Comparison of ENCODE assay signal across 13 cellular contexts in the genomic region with DNA sequence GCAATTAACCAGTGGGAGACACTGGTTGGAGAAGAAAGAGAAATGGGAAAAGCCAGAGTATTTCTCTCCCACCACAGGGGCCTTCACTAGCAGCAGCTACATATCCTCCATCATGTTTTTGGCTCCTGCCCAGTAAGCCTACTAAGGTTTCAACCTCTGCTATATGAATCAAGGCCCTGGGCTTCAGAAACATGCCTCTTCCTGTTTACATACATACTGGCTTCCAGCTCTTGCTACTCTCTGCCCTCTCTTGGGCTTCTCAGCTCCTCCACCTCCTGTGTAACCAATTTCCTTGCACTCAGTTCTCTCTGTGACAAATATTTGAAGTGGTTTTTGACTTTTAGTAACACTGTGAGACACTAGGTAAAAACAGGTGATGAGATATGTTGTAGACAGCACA.
DNase-seq lines count a peak whose midpoint lies in the region; ATAC-seq and TF ChIP-seq lines count a peak whose summit lies in the region.
"Had no signal": no experiment of that assay in that cellular context is flagged by ENCODE, and none has a peak within 500 bp of the region (broad histone marks: within the 10 kb centered on the region; RNA-seq: fewer than 3 reads in every experiment).

No MANE protein-coding gene starts in this region.

- ATAC-seq in activated naive CD8-positive, alpha-beta T cell treated with anti-CD3 and anti-CD28 coated beads, Interleukin-2, amount 50 U/mL, for 24 hours, result peak; percentile 49
- peak; percentile 60 for ATAC-seq in stimulated activated naive CD8-positive, alpha-beta T cell treated with anti-CD3 and anti-CD28 coated beads, Interleukin-15, amount 100 ng/mL, for 72 hours
- no peak for ATAC-seq in HG03039 (IDR thresholded peaks at IDR 0.05; ENCODE audit: unreplicated experiment)
- ATAC-seq in PC-3, result no peak
- ATAC-seq: mucosa of descending colon had no signal

- H3K4me3 Mint-ChIP-seq in activated naive CD8-positive, alpha-beta T cell treated with anti-CD3 and anti-CD28 coated beads, Interleukin-2, amount 50 U/mL, for 24 hours, result no peak overlapping the region
- no peak overlapping the region for H3K4me3 Mint-ChIP-seq in activated naive CD8-positive, alpha-beta T cell treated with anti-CD3 and anti-CD28 coated beads for 36 hours
- no peak overlapping the region for H3K4me3 Mint-ChIP-seq in stimulated activated naive CD8-positive, alpha-beta T cell treated with anti-CD3 and anti-CD28 coated beads, Interleukin-15, amount 100 ng/mL, for 72 hours
- H3K4me3 Mint-ChIP-seq: activated naive CD8-positive, alpha-beta T cell had no signal

- TF ChIP-seq CTCF in PC-3 (conservative IDR thresholded peaks at IDR 0.05; ENCODE audit: low read depth, low read length), result no peak

- H3K9me3 Mint-ChIP-seq in activated naive CD8-positive, alpha-beta T cell treated with anti-CD3 and anti-CD28 coated beads, Interleukin-2, amount 50 U/mL, for 24 hours, result peaks cover 6% of the 10 kb centered on the region
- no peaks in the 10 kb centered on the region for H3K9me3 Mint-ChIP-seq in activated naive CD8-positive, alpha-beta T cell treated with anti-CD3 and anti-CD28 coated beads for 36 hours
- no peaks in the 10 kb centered on the region for H3K9me3 Mint-ChIP-seq in stimulated activated naive CD8-positive, alpha-beta T cell treated with anti-CD3 and anti-CD28 coated beads, Interleukin-15, amount 100 ng/mL, for 72 hours

- no peak overlapping the region for H3K27ac Mint-ChIP-seq in activated naive CD8-positive, alpha-beta T cell treated with anti-CD3 and anti-CD28 coated beads, Interleukin-2, amount 50 U/mL, for 24 hours
- no peak overlapping the region for H3K27ac Mint-ChIP-seq in activated naive CD8-positive, alpha-beta T cell treated with anti-CD3 and anti-CD28 coated beads for 36 hours
- H3K27ac Mint-ChIP-seq in stimulated activated naive CD8-positive, alpha-beta T cell treated with anti-CD3 and anti-CD28 coated beads, Interleukin-15, amount 100 ng/mL, for 72 hours, result peak overlapping the region in 1 of 2 donors; percentile 74
- H3K27ac Mint-ChIP-seq: activated naive CD8-positive, alpha-beta T cell had no signal

- POLR2A ChIA-PET in PC-3 (lab: Charles Lee; ENCODE audit: unreplicated experiment), result no interaction called here

- H3K9ac ChIP-seq in PC-3 (ENCODE audit: low read length), result no peak overlapping the region

- H3K36me3 Mint-ChIP-seq in activated naive CD8-positive, alpha-beta T cell treated with anti-CD3 and anti-CD28 coated beads, Interleukin-2, amount 50 U/mL, for 24 hours (ENCODE audit: low read depth), result no peaks in the 10 kb centered on the region
- no peaks in the 10 kb centered on the region for H3K36me3 Mint-ChIP-seq in activated naive CD8-positive, alpha-beta T cell treated with anti-CD3 and anti-CD28 coated beads for 36 hours
- H3K36me3 Mint-ChIP-seq: activated naive CD8-positive, alpha-beta T cell had no signal

- no peaks in the 10 kb centered on the region for H3K27me3 Mint-ChIP-seq in activated naive CD8-positive, alpha-beta T cell treated with anti-CD3 and anti-CD28 coated beads, Interleukin-2, amount 50 U/mL, for 24 hours
- H3K27me3 Mint-ChIP-seq in activated naive CD8-positive, alpha-beta T cell treated with anti-CD3 and anti-CD28 coated beads for 36 hours, result no peaks in the 10 kb centered on the region
- H3K27me3 Mint-ChIP-seq in stimulated activated naive CD8-positive, alpha-beta T cell treated with anti-CD3 and anti-CD28 coated beads, Interleukin-15, amount 100 ng/mL, for 72 hours, result no peaks in the 10 kb centered on the region
- H3K27me3 Mint-ChIP-seq: activated naive CD8-positive, alpha-beta T cell had no signal

- H3F3A ChIP-seq in PC-3 (ENCODE audit: low read length, unreplicated experiment), result no peaks in the 10 kb centered on the region

- intact Hi-C loops in PC-3 (cut with micrococcal nuclease), result no loop called here

- H2AFZ ChIP-seq in PC-3 (ENCODE audit: low read length), result no peak overlapping the region

- H4K20me1 ChIP-seq in PC-3 (ENCODE audit: low read length), result no peaks in the 10 kb centered on the region

- no peaks in the 10 kb centered on the region for H3K4me1 ChIP-seq in PC-3 (ENCODE audit: insufficient read depth, low read length)

- H3K9me3 ChIP-seq in PC-3 (ENCODE audit: low read length), result no peaks in the 10 kb centered on the region
- H3K9me3 ChIP-seq: mucosa of descending colon had no signal

- no peaks in the 10 kb centered on the region for H3K36me3 ChIP-seq in PC-3 (ENCODE audit: low read depth, low read length)

- no peak overlapping the region for H3K27ac ChIP-seq in PC-3 (ENCODE audit: low read length)

- no peak for DNase-seq in activated naive CD8-positive, alpha-beta T cell treated with anti-CD3 and anti-CD28 coated beads, Interleukin-2, amount 50 U/mL, for 24 hours
- no peak for DNase-seq in activated naive CD8-positive, alpha-beta T cell treated with anti-CD3 and anti-CD28 coated beads for 36 hours
- peak; percentile 68 for DNase-seq in NCI-H69 (lab: John Stamatoyannopoulos, UW)
- peak; percentile 23 for DNase-seq in fibroblast of peridontal ligament (ENCODE audit: extremely low read depth)
- DNase-seq in stimulated activated naive CD8-positive, alpha-beta T cell treated with anti-CD3 and anti-CD28 coated beads, Interleukin-15, amount 100 ng/mL, for 72 hours, result no peak
- DNase-seq in activated CD4-positive, CD25-positive, alpha-beta regulatory T cell (lab: John Stamatoyannopoulos, UW), result no peak
- no peak for DNase-seq in PC-3
- DNase-seq: DMS79 treated with DMSO at 0.1 percent for 48 hours; mucosa of descending colon; Right ventricle myocardium superior; stimulated activated CD4-positive, alpha-beta T cell treated with anti-CD3 and anti-CD28 coated beads, Interleukin-2, amount 100 ng/mL, for 24 hours had no signal

- H3K9me2 ChIP-seq in PC-3 (replicated peaks; ENCODE audit: low read length), result no peaks in the 10 kb centered on the region

- CTCF ChIA-PET in PC-3 (lab: Charles Lee), result no interaction called here

- peaks cover 3% of the 10 kb centered on the region for H3K4me1 Mint-ChIP-seq in activated naive CD8-positive, alpha-beta T cell treated with anti-CD3 and anti-CD28 coated beads, Interleukin-2, amount 50 U/mL, for 24 hours
- H3K4me1 Mint-ChIP-seq in activated naive CD8-positive, alpha-beta T cell treated with anti-CD3 and anti-CD28 coated beads for 36 hours, result no peaks in the 10 kb centered on the region
- no peaks in the 10 kb centered on the region for H3K4me1 Mint-ChIP-seq in stimulated activated naive CD8-positive, alpha-beta T cell treated with anti-CD3 and anti-CD28 coated beads, Interleukin-15, amount 100 ng/mL, for 72 hours

- H3K4me3 ChIP-seq in PC-3 (ENCODE audit: low read length), result no peak overlapping the region
- H3K4me3 ChIP-seq: mucosa of descending colon had no signal

- no peaks in the 10 kb centered on the region; the same call in 1 of the 2 replicates for H3K27me3 ChIP-seq in PC-3 (ENCODE audit: low read length)

- no TSS peak for BruUV-seq in PC-3 (replicated peaks; lab: Mats Ljungman, UMichigan)

- H3K79me2 ChIP-seq in PC-3 (ENCODE audit: low read length), result no peaks in the 10 kb centered on the region

- no peak overlapping the region for H3K4me2 ChIP-seq in PC-3 (ENCODE audit: low read length)

Comparison
In these comparisons a context has a peak if more than half of its experiments do, and no peak if none do; other contexts are left out.
1. ATAC-seq: peak in activated naive CD8-positive, alpha-beta T cell treated with anti-CD3 and anti-CD28 coated beads, Interleukin-2, amount 50 U/mL, for 24 hours (single experiment) and stimulated activated naive CD8-positive, alpha-beta T cell treated with anti-CD3 and anti-CD28 coated beads, Interleukin-15, amount 100 ng/mL, for 72 hours (single experiment); none in HG03039 (single experiment) and PC-3 (single experiment).
2. DNase-seq: peak in NCI-H69 (single experiment) and fibroblast of peridontal ligament (single experiment); none in activated naive CD8-positive, alpha-beta T cell treated with anti-CD3 and anti-CD28 coated beads, Interleukin-2, amount 50 U/mL, for 24 hours (single experiment), activated naive CD8-positive, alpha-beta T cell treated with anti-CD3 and anti-CD28 coated beads for 36 hours (single experiment), stimulated activated naive CD8-positive, alpha-beta T cell treated with anti-CD3 and anti-CD28 coated beads, Interleukin-15, amount 100 ng/mL, for 72 hours (0 of 2), activated CD4-positive, CD25-positive, alpha-beta regulatory T cell (0 of 4) and PC-3 (single experiment).